Comparison of ENCODE assay signal across 8 cellular contexts in the genomic region with DNA sequence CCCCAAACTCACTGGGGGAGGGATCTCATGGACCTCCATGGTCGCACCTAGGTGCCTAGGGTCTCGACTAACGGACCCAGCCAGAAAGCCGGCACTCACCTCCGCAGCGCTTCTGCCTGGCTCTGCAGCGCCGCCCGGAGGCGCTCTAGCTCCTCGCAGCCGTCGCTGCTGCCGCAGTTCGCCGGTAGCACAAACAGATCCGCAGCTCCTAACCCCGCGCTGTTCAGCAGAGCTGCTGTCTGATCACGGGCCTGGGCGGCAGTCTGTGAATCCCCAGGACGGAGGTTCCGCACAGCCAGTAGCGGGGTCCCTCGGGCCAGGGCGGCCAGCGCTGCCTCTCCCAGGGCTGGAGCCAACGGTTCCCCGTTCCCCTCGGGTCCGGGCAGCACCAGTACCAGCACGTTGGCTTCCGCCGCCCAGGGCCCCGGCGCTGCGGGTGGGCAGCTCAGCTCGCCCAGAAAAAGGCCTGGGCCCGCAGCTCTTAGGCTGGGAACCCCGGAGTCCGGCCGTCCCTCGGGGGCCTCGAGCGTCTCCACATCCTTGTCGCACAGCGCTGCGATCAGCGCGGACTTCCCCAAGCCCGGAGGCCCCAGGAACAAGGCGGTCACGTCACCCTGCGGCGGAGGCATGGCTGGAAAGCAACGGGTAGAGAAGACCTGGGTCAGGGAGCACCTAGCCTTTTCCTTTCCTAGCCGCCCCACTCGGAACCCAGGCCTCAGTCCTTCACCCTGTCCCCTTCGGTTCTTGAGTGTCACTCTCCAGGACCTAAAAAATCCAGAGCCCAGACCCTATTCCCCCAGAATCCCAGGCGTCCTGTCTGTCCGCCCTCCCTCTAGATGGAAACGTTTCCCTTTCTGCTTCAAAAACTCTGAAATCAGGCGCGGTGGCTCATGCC. TPM values are rescaled to one million over a fixed set of nuclear protein-coding genes. Genes with fewer than 3 reads are reported as not detected.
DNase-seq lines count a peak whose midpoint lies in the region; ATAC-seq and TF ChIP-seq lines count a peak whose summit lies in the region.

No MANE protein-coding gene starts in this region.

- peak overlapping the region; percentile 54 for H3K23ac ChIP-seq in IMR-90 (ENCODE audit: low read depth, low read length)

- no peak overlapping the region for H2BK120ac ChIP-seq in IMR-90 (ENCODE audit: low read depth, low read length)

- H3K4me3 Mint-ChIP-seq in activated naive CD4-positive, alpha-beta T cell treated with anti-CD3 and anti-CD28 coated beads for 36 hours: peak overlapping the region; percentile 93

- peak overlapping the region; percentile 47 for H2BK5ac ChIP-seq in IMR-90 (ENCODE audit: low read depth, low read length, poor library complexity, severe bottlenecking)

- TF ChIP-seq POLR2A in IMR-90 (IDR thresholded peaks at IDR 0.05; ENCODE audit: low read depth, low read length): no peak

- peak overlapping the region; percentile 98 for H2AFZ ChIP-seq in IMR-90 (replicated peaks; ENCODE audit: low read length, poor library complexity)

- peak overlapping the region; percentile 86 for H3K4me2 ChIP-seq in IMR-90 (ENCODE audit: low read depth, low read length)

- H2BK20ac ChIP-seq in IMR-90 (ENCODE audit: low read depth, low read length): no peak overlapping the region

- peak overlapping the region; percentile 64 for H3K14ac ChIP-seq in IMR-90 (replicated peaks; ENCODE audit: low read depth, low read length)

- H3K56ac ChIP-seq in IMR-90 (ENCODE audit: extremely low read depth, insufficient read depth, low read length): peak overlapping the region; percentile 80

- POLR2A ChIA-PET in IMR-90 (lab: Charles Lee; ENCODE audit: unreplicated experiment): no interaction called here

- peak overlapping the region; percentile 1 to 41; a peak in 1 of 4 replicates for H4K8ac ChIP-seq in IMR-90 (ENCODE audit: low read depth in 2 of 2, low read length in 2 of 2)

- H4K20me1 ChIP-seq in IMR-90 (ENCODE audit: insufficient read depth, low read length): peaks cover 5% of the 10 kb centered on the region

- H4K91ac ChIP-seq in IMR-90 (ENCODE audit: insufficient read depth, low read depth, low read length): 0 out of 2 replicates have a peak overlapping the region, but pooled peaks have one; percentile 28

- no peaks in the 10 kb centered on the region for H3K9me1 ChIP-seq in IMR-90 (ENCODE audit: insufficient read depth, low read length)

- peak; percentile 33 for ATAC-seq in IMR-90 (ENCODE audit: low read depth)
- ATAC-seq in upper lobe of right lung: peak; percentile 43

- peaks cover 15% of the 10 kb centered on the region for H3K36me3 Mint-ChIP-seq in activated naive CD4-positive, alpha-beta T cell treated with anti-CD3 and anti-CD28 coated beads for 36 hours (ENCODE audit: low read depth)

- H3K4ac ChIP-seq in IMR-90 (ENCODE audit: low read depth, low read length): peak overlapping the region; percentile 60

- in situ Hi-C loops in IMR-90 (cut with MboI; ENCODE audit: low sequenced_read_pairs): no loop called here

- CTCF ChIA-PET in IMR-90 (lab: Yijun Ruan, JAX): interaction anchor here (0.6 to 4.5 kb wide), 7 partner anchors 8 to 163 kb away, joined by 3 to 29 read pairs (median 3); no protein-coding TSS in a partner anchor
- CTCF ChIA-PET in activated naive CD4-positive, alpha-beta T cell treated with anti-CD3 and anti-CD28 coated beads for 36 hours (lab: Charles Lee): interaction anchor here (0.6 to 5.8 kb wide), 35 partner anchors 8 to 556 kb away, joined by 3 to 95 read pairs (median 7); a partner anchor contains a TSS

- no peaks in the 10 kb centered on the region for H3K9me3 Mint-ChIP-seq in activated naive CD4-positive, alpha-beta T cell treated with anti-CD3 and anti-CD28 coated beads for 36 hours

- 1% methylated on average over 34 of the region's 64 CpGs; no CpG with 5 or more reads in 1 of the 2 experiments for WGBS in IMR-90 (ENCODE audit: extremely low coverage in 2 of 2, insufficient read length in 1 of 2), 2 experiments

- no peak overlapping the region for H2BK15ac ChIP-seq in IMR-90 (ENCODE audit: low read depth, low read length)

- H3K4me3 ChIP-seq in IMR-90 (ENCODE audit: insufficient read depth, low read depth, low read length) (peak overlapping the region; percentile 54), SJSA1 (peak overlapping the region; percentile 48), upper lobe of right lung (peak overlapping the region; percentile 75)

- peaks cover 27 to 74% of the 10 kb centered on the region in 2 experiments for H3K79me1 ChIP-seq in IMR-90 (ENCODE audit: low read depth in 1 of 2, low read length in 2 of 2)

- intact Hi-C loops in IMR-90 (cut with micrococcal nuclease): loop anchor here (1.0 to 2.0 kb wide), 3 partner anchors 34 to 148 kb away; no protein-coding TSS in a partner anchor
- intact Hi-C loops in activated naive CD4-positive, alpha-beta T cell treated with anti-CD3 and anti-CD28 coated beads for 36 hours (cut with micrococcal nuclease): loop anchor here (1.0 kb wide), 2 partner anchors 40 to 148 kb away; no protein-coding TSS in a partner anchor
- intact Hi-C loops in head of caudate nucleus (cut with DNase I): loop anchor here (5.0 to 10.0 kb wide), 2 partner anchors 57 to 60 kb away; a partner anchor contains a TSS
- intact Hi-C loops in posterior cingulate gyrus (cut with DNase I): loop anchor here (5.0 kb wide), 1 partner anchor 58 kb away; no protein-coding TSS in a partner anchor
- intact Hi-C loops in upper lobe of right lung (cut with DNase I): no loop called here

- peak; percentile 85 for TF ChIP-seq CTCF in IMR-90 (conservative IDR thresholded peaks at IDR 0.05; ENCODE audit: low read depth, low read length)
- peak; percentile 65 for TF ChIP-seq CTCF in upper lobe of right lung (IDR thresholded peaks at IDR 0.05)

- H3K9me3 ChIP-seq in IMR-90 (ENCODE audit: control insufficient read depth, insufficient read depth, low read length) (no peaks in the 10 kb centered on the region), SJSA1 (replicated peaks) (no peaks in the 10 kb centered on the region), upper lobe of right lung (no peaks in the 10 kb centered on the region)

- no TSS peak for BruUV-seq in IMR-90 (replicated peaks; lab: Mats Ljungman, UMichigan)

- peak overlapping the region; percentile 98 for H2AK9ac ChIP-seq in IMR-90 (replicated peaks; ENCODE audit: low read depth, low read length, poor library complexity)

- no peaks in the 10 kb centered on the region for H3K27me3 Mint-ChIP-seq in activated naive CD4-positive, alpha-beta T cell treated with anti-CD3 and anti-CD28 coated beads for 36 hours (ENCODE audit: low read depth)

- peaks cover 42% of the 10 kb centered on the region for H3K36me3 ChIP-seq in IMR-90 (ENCODE audit: control insufficient read depth, insufficient read depth, low read length)
- H3K36me3 ChIP-seq in SJSA1: peaks cover 61% of the 10 kb centered on the region
- H3K36me3 ChIP-seq in upper lobe of right lung: peaks cover 46% of the 10 kb centered on the region

- dilution Hi-C loops in IMR-90 (cut with HindIII; ENCODE audit: low sequenced_read_pairs, unreplicated experiment): no loop called here

- H3K4me1 Mint-ChIP-seq in activated naive CD4-positive, alpha-beta T cell treated with anti-CD3 and anti-CD28 coated beads for 36 hours (ENCODE audit: low read depth): peaks cover 29% of the 10 kb centered on the region

- no peak overlapping the region for H4K5ac ChIP-seq in IMR-90 (ENCODE audit: low read depth, low read length)

- peak; percentile 71 for DNase-seq in ELR (ENCODE audit: low read depth)
- DNase-seq in IMR-90: peak; percentile 69
- peak; percentile 59 to 63 for DNase-seq in SJSA1 (ENCODE audit: low read depth in 1 of 2, low spot score in 2 of 2)
- peak; percentile 83 for DNase-seq in activated naive CD4-positive, alpha-beta T cell treated with anti-CD3 and anti-CD28 coated beads for 36 hours
- DNase-seq in head of caudate nucleus: peak in 40 of 42 donors; percentile 30 to 79 (median 58)
- peak in 7 of 10 donors; percentile 28 to 92 (median 45) for DNase-seq in posterior cingulate gyrus
- DNase-seq in upper lobe of right lung: peak; percentile 81
- DNase-seq in NCI-H1048 (lab: John Stamatoyannopoulos, UW): no peak

- peak overlapping the region; percentile 69 for H2AK5ac ChIP-seq in IMR-90 (ENCODE audit: low read depth, low read length)

- peak overlapping the region; percentile 56 for H3K27ac ChIP-seq in IMR-90 (ENCODE audit: insufficient read depth, low read length)
- H3K27ac ChIP-seq in SJSA1: peak overlapping the region; percentile 45
- H3K27ac ChIP-seq in upper lobe of right lung: peak overlapping the region; percentile 99

- H3K9ac ChIP-seq in IMR-90 (ENCODE audit: low read depth, low read length): peak overlapping the region; percentile 69

- TF ChIP-seq RAD21 in IMR-90 (IDR thresholded peaks at IDR 0.05; ENCODE audit: low read length): peak; percentile 86

- H3K4me1 ChIP-seq in IMR-90 (ENCODE audit: control insufficient read depth, insufficient read depth, low read length): peaks cover 9% of the 10 kb centered on the region
- peaks cover 24% of the 10 kb centered on the region for H3K4me1 ChIP-seq in SJSA1 (replicated peaks)
- H3K4me1 ChIP-seq in upper lobe of right lung: peaks cover 28% of the 10 kb centered on the region

- H3K18ac ChIP-seq in IMR-90 (ENCODE audit: low read depth, low read length): no peak overlapping the region

- H3K27me3 ChIP-seq in IMR-90 (ENCODE audit: control insufficient read depth, insufficient read depth, low read length) (no peaks in the 10 kb centered on the region), SJSA1 (replicated peaks) (no peaks in the 10 kb centered on the region), upper lobe of right lung (no peaks in the 10 kb centered on the region)

- peak overlapping the region; percentile 97 for H3K27ac Mint-ChIP-seq in activated naive CD4-positive, alpha-beta T cell treated with anti-CD3 and anti-CD28 coated beads for 36 hours

RNA-seq across cellular contexts. Expression of a gene that starts 1.0 kb away (rescaled TPM):
- 9.0 and 10.8 TPM in 2 replicates for total RNA-seq in IMR-90 (2012; rRNA removed)
- 6.8 and 9.9 TPM in 2 replicates for polyA plus RNA-seq in IMR-90 (2012; rRNA removed)
- polyA plus RNA-seq in IMR-90 (2012; cell fraction: cytosol; rRNA removed): 4.8 and 5.9 TPM in 2 replicates
- 24.0 and 30.1 TPM in 2 replicates for polyA plus RNA-seq in IMR-90 (2012; cell fraction: nucleus; rRNA removed; ENCODE audit: low replicate concordance)
- 35.1 and 36.2 TPM in 2 replicates for total RNA-seq in SJSA1 (2014; rRNA removed; shearing (Covaris generic))
- total RNA-seq in activated naive CD4-positive, alpha-beta T cell treated with anti-CD3 and anti-CD28 coated beads for 36 hours: 10 to 100 TPM; 17.2 to 18.7 TPM
- total RNA-seq in upper lobe of right lung: 23.2 TPM

RNA-seq across cellular contexts. Expression of a gene that starts 1.4 kb away (rescaled TPM):
- total RNA-seq in IMR-90 (2012; rRNA removed) (8.6 and 13.8 TPM in 2 replicates), upper lobe of right lung (16.6 TPM)
- 19.5 and 24.9 TPM in 2 replicates for polyA plus RNA-seq in IMR-90 (2012; rRNA removed)
- 15.5 and 19.7 TPM in 2 replicates for polyA plus RNA-seq in IMR-90 (2012; cell fraction: cytosol; rRNA removed)
- 8.5 and 11.8 TPM in 2 replicates for polyA plus RNA-seq in IMR-90 (2012; cell fraction: nucleus; rRNA removed; ENCODE audit: low replicate concordance)
- total RNA-seq in SJSA1 (2014; rRNA removed; shearing (Covaris generic)): 8.8 and 12.6 TPM in 2 replicates
- total RNA-seq in activated naive CD4-positive, alpha-beta T cell treated with anti-CD3 and anti-CD28 coated beads for 36 hours: 10 to 100 TPM; 11.6 to 11.7 TPM

RNA-seq across cellular contexts. Expression of a gene that starts 16.9 kb away (rescaled TPM):
- total RNA-seq in IMR-90 (2012; rRNA removed) (not detected in 2 replicates), upper lobe of right lung (0.29 TPM)
- 0.10 TPM in 2 replicates for polyA plus RNA-seq in IMR-90 (2012; rRNA removed)
- polyA plus RNA-seq in IMR-90 (2012; cell fraction: cytosol; rRNA removed): 0.02 TPM in 1 of 2 replicates, not detected in the other
- polyA plus RNA-seq in IMR-90 (2012; cell fraction: nucleus; rRNA removed; ENCODE audit: low replicate concordance): 0.47 and 1.0 TPM in 2 replicates
- total RNA-seq in SJSA1 (2014; rRNA removed; shearing (Covaris generic)): not detected in 2 replicates
- total RNA-seq in activated naive CD4-positive, alpha-beta T cell treated with anti-CD3 and anti-CD28 coated beads for 36 hours: under 1 TPM; 0.21 to 0.27 TPM

RNA-seq across cellular contexts. Expression of a gene that starts 19.4 kb away (rescaled TPM):
- total RNA-seq in IMR-90 (2012; rRNA removed): 0.54 and 0.83 TPM in 2 replicates
- polyA plus RNA-seq in IMR-90 (2012; rRNA removed): 1.0 and 1.4 TPM in 2 replicates
- polyA plus RNA-seq in IMR-90 (2012; cell fraction: cytosol; rRNA removed): 1.0 and 1.5 TPM in 2 replicates
- 2.4 and 3.2 TPM in 2 replicates for polyA plus RNA-seq in IMR-90 (2012; cell fraction: nucleus; rRNA removed; ENCODE audit: low replicate concordance)
- total RNA-seq in SJSA1 (2014; rRNA removed; shearing (Covaris generic)): 1.3 TPM in 1 of 2 replicates, not detected in the other
- 1 to 10 TPM; 3.2 to 3.8 TPM for total RNA-seq in activated naive CD4-positive, alpha-beta T cell treated with anti-CD3 and anti-CD28 coated beads for 36 hours
- 4.7 TPM for total RNA-seq in upper lobe of right lung

RNA-seq across cellular contexts. Expression of a gene that starts 19.6 kb away (rescaled TPM):
- total RNA-seq in IMR-90 (2012; rRNA removed) (12.2 and 12.5 TPM in 2 replicates), upper lobe of right lung (23.8 TPM)
- polyA plus RNA-seq in IMR-90 (2012; rRNA removed): 21.3 and 25.9 TPM in 2 replicates
- 18.9 and 21.7 TPM in 2 replicates for polyA plus RNA-seq in IMR-90 (2012; cell fraction: cytosol; rRNA removed)
- polyA plus RNA-seq in IMR-90 (2012; cell fraction: nucleus; rRNA removed; ENCODE audit: low replicate concordance): 14.3 and 17.2 TPM in 2 replicates
- total RNA-seq in SJSA1 (2014; rRNA removed; shearing (Covaris generic)): 48.6 and 59.8 TPM in 2 replicates
- 10 to 100 TPM; 33.7 to 34.5 TPM for total RNA-seq in activated naive CD4-positive, alpha-beta T cell treated with anti-CD3 and anti-CD28 coated beads for 36 hours

Comparison
In these comparisons a context has a peak if more than half of its experiments do, and no peak if none do; other contexts are left out.
1. H3K27ac ChIP-seq: peak in every context shown above with its lines; median percentile 99 in upper lobe of right lung; 56 in IMR-90; 45 in SJSA1.